1 cellular context compared by ENCODE assay signal in genomic region chr14:99561827-99562226, GRCh38.
TF ChIP-seq lines count a peak whose summit lies in the region.

No MANE protein-coding gene starts in this region.

TF ChIP-seq in liver, 16 proteins besides CTCF, POLR2A, EP300 and RAD21 (continued from another document):
- TF ChIP-seq, protein P1, sequence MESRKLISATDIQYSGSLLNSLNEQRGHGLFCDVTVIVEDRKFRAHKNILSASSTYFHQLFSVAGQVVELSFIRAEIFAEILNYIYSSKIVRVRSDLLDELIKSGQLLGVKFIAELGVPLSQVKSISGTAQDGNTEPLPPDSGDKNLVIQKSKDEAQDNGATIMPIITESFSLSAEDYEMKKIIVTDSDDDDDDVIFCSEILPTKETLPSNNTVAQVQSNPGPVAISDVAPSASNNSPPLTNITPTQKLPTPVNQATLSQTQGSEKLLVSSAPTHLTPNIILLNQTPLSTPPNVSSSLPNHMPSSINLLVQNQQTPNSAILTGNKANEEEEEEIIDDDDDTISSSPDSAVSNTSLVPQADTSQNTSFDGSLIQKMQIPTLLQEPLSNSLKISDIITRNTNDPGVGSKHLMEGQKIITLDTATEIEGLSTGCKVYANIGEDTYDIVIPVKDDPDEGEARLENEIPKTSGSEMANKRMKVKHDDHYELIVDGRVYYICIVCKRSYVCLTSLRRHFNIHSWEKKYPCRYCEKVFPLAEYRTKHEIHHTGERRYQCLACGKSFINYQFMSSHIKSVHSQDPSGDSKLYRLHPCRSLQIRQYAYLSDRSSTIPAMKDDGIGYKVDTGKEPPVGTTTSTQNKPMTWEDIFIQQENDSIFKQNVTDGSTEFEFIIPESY (IDR thresholded peaks at IDR 0.05): no peak
- no peak for TF ChIP-seq SP1 (IDR thresholded peaks at IDR 0.05)
- TF ChIP-seq, protein P2, sequence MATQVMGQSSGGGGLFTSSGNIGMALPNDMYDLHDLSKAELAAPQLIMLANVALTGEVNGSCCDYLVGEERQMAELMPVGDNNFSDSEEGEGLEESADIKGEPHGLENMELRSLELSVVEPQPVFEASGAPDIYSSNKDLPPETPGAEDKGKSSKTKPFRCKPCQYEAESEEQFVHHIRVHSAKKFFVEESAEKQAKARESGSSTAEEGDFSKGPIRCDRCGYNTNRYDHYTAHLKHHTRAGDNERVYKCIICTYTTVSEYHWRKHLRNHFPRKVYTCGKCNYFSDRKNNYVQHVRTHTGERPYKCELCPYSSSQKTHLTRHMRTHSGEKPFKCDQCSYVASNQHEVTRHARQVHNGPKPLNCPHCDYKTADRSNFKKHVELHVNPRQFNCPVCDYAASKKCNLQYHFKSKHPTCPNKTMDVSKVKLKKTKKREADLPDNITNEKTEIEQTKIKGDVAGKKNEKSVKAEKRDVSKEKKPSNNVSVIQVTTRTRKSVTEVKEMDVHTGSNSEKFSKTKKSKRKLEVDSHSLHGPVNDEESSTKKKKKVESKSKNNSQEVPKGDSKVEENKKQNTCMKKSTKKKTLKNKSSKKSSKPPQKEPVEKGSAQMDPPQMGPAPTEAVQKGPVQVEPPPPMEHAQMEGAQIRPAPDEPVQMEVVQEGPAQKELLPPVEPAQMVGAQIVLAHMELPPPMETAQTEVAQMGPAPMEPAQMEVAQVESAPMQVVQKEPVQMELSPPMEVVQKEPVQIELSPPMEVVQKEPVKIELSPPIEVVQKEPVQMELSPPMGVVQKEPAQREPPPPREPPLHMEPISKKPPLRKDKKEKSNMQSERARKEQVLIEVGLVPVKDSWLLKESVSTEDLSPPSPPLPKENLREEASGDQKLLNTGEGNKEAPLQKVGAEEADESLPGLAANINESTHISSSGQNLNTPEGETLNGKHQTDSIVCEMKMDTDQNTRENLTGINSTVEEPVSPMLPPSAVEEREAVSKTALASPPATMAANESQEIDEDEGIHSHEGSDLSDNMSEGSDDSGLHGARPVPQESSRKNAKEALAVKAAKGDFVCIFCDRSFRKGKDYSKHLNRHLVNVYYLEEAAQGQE (IDR thresholded peaks at IDR 0.05): no peak
- TF ChIP-seq JUND (IDR thresholded peaks at IDR 0.05): no peak
- TF ChIP-seq ATF3 (IDR thresholded peaks at IDR 0.05): no peak
- no peak for TF ChIP-seq HNF4A (conservative IDR thresholded peaks at IDR 0.05)
